ENCODE assay signal across 22 cellular contexts in genomic region chr7:4270941-4271715, GRCh38.
"Had no signal": no experiment of that assay in that cellular context is flagged by ENCODE, and none has a peak within 500 bp of the region (broad histone marks: within the 10 kb centered on the region; RNA-seq: fewer than 3 reads in every experiment).

No MANE protein-coding gene starts in this region.

- H3K4me1 ChIP-seq: adrenal gland had no signal

- H3K27me3 Mint-ChIP-seq: activated CD4-positive, alpha-beta memory T cell treated with anti-CD3 and anti-CD28 coated beads, Interleukin-2, amount 10 ng/mL, durations not matched to agents 7 days and 5 days; activated naive CD8-positive, alpha-beta T cell treated with anti-CD3 and anti-CD28 coated beads, Interleukin-2, amount 10 ng/mL, durations not matched to agents 7 days and 5 days had no signal

- H3K27ac ChIP-seq: adrenal gland had no signal

- H3K4me3 ChIP-seq: adrenal gland had no signal

- H3K4me3 Mint-ChIP-seq: activated CD4-positive, alpha-beta memory T cell treated with anti-CD3 and anti-CD28 coated beads, Interleukin-2, amount 10 ng/mL, durations not matched to agents 7 days and 5 days; activated naive CD8-positive, alpha-beta T cell treated with anti-CD3 and anti-CD28 coated beads, Interleukin-2, amount 10 ng/mL, durations not matched to agents 7 days and 5 days; T-cell had no signal

- H3K36me3 ChIP-seq: adrenal gland had no signal

- DNase-seq: activated CD4-positive, alpha-beta memory T cell treated with anti-CD3 and anti-CD28 coated beads, Interleukin-2, amount 10 ng/mL, durations not matched to agents 7 days and 5 days; activated CD4-positive, alpha-beta T cell treated with anti-CD3 and anti-CD28 coated beads, Interleukin-2, amount 50 U/mL, for 1 hour; activated CD4-positive, CD25-positive, alpha-beta regulatory T cell; activated naive CD4-positive, alpha-beta T cell treated with anti-CD3 and anti-CD28 coated beads, Interleukin-2, amount 50 U/mL, for 16 hours; activated naive CD8-positive, alpha-beta T cell treated with anti-CD3 and anti-CD28 coated beads, Interleukin-2, amount 10 ng/mL, durations not matched to agents 7 days and 5 days; activated T-cell treated with anti-CD3 and anti-CD28 coated beads for 4 hours; activated T-cell treated with anti-CD3 and anti-CD28 coated beads, Interleukin-2, amount 50 U/mL, for 48 hours; adrenal gland; anterior cingulate cortex; caudate nucleus; Kasumi-1; KBM-7; NCI-H1048; NCI-H146; NCI-H187 treated with DMSO at 0.1 percent for 48 hours; NCI-H2081 treated with DMSO at 0.1 percent for 48 hours; NCI-H446; NCI-H524; SHP77; T-cell; T-helper 2 cell; T1000 had no signal

- H3K9me3 ChIP-seq: adrenal gland had no signal

- H3K27me3 ChIP-seq: adrenal gland had no signal

- H3K27ac Mint-ChIP-seq: activated CD4-positive, alpha-beta memory T cell treated with anti-CD3 and anti-CD28 coated beads, Interleukin-2, amount 10 ng/mL, durations not matched to agents 7 days and 5 days; activated naive CD8-positive, alpha-beta T cell treated with anti-CD3 and anti-CD28 coated beads, Interleukin-2, amount 10 ng/mL, durations not matched to agents 7 days and 5 days; T-cell had no signal

- H3K36me3 Mint-ChIP-seq: activated naive CD8-positive, alpha-beta T cell treated with anti-CD3 and anti-CD28 coated beads, Interleukin-2, amount 10 ng/mL, durations not matched to agents 7 days and 5 days had no signal

- ATAC-seq: T-cell had no signal

- H3K4me1 Mint-ChIP-seq: activated CD4-positive, alpha-beta memory T cell treated with anti-CD3 and anti-CD28 coated beads, Interleukin-2, amount 10 ng/mL, durations not matched to agents 7 days and 5 days; activated naive CD8-positive, alpha-beta T cell treated with anti-CD3 and anti-CD28 coated beads, Interleukin-2, amount 10 ng/mL, durations not matched to agents 7 days and 5 days; T-cell had no signal
